8 cellular contexts compared by ENCODE assay signal in genomic region chr13:50801087-50801931, GRCh38. TPM values are rescaled to one million over a fixed set of nuclear protein-coding genes. Genes with fewer than 3 reads are reported as not detected.
A peak's percentile ranks its signal among the peaks of the same experiment; 100 is the strongest.
DNase-seq lines count a peak whose midpoint lies in the region; ATAC-seq and TF ChIP-seq lines count a peak whose summit lies in the region.

No MANE protein-coding gene starts in this region.

- no peaks in the 10 kb centered on the region for H3K36me3 ChIP-seq in HUES64 (ENCODE audit: insufficient read depth, low read length)
- no peaks in the 10 kb centered on the region for H3K36me3 ChIP-seq in OCI-LY1 (ENCODE audit: insufficient read depth, low read length)

- H3K4me1 ChIP-seq in HUES64 (ENCODE audit: insufficient read depth, low read length) = peaks cover 11% of the 10 kb centered on the region
- H3K4me1 ChIP-seq in OCI-LY1 (ENCODE audit: insufficient read depth, low read length, severe bottlenecking) = peaks cover 42% of the 10 kb centered on the region

- H3K27me3 ChIP-seq in HUES64 (ENCODE audit: insufficient read depth, low read length) (no peaks in the 10 kb centered on the region), OCI-LY1 (ENCODE audit: insufficient read depth, low read length) (no peaks in the 10 kb centered on the region)

- H3F3A ChIP-seq in OCI-LY1 (ENCODE audit: insufficient read depth, low read length) = no peaks in the 10 kb centered on the region

- peak; percentile 95 for TF ChIP-seq CTCF in OCI-LY1 (IDR thresholded peaks at IDR 0.05; ENCODE audit: low read length)
- TF ChIP-seq CTCF in nephron progenitor cell (IDR thresholded peaks at IDR 0.05) = peak; percentile 71

- 19% methylated on average over 11 of the region's 13 CpGs for WGBS in HUES64

- H3K9me2 ChIP-seq in OCI-LY1 (ENCODE audit: low read depth, low read length) = no peaks in the 10 kb centered on the region

- H3K36me3 Mint-ChIP-seq in nephron progenitor cell (ENCODE audit: low read depth) = peaks cover 19% of the 10 kb centered on the region

- H3K79me2 ChIP-seq in OCI-LY1 (ENCODE audit: insufficient read depth, low read length) = no peaks in the 10 kb centered on the region

- peaks cover 23% of the 10 kb centered on the region for H3K9me3 Mint-ChIP-seq in nephron progenitor cell

- 0 out of 2 replicates have a peak overlapping the region, but pooled peaks have one; percentile 11 for H2AFZ ChIP-seq in OCI-LY1 (ENCODE audit: low read length)

- H3K9me3 ChIP-seq in HUES64 (ENCODE audit: insufficient read depth, low read depth, low read length) = peaks cover 4% of the 10 kb centered on the region; the same call in 1 of the 2 replicates
- peaks cover 3% of the 10 kb centered on the region; the same call in 1 of the 2 replicates for H3K9me3 ChIP-seq in OCI-LY1 (ENCODE audit: low read length)

- H3K9ac ChIP-seq in HUES64 (ENCODE audit: low read depth, low read length) = no peak overlapping the region
- peak overlapping the region; percentile 63 for H3K9ac ChIP-seq in OCI-LY1 (ENCODE audit: low read length)

- H3K27ac Mint-ChIP-seq in nephron progenitor cell = no peak overlapping the region

- H3K27ac ChIP-seq in HUES64 (ENCODE audit: low read depth, low read length) (no peak overlapping the region), OCI-LY1 (ENCODE audit: low read depth, low read length, poor library complexity, severe bottlenecking) (peak overlapping the region; percentile 90)

- peak; percentile 45 for DNase-seq in DMS153 treated with DMSO at 0.1 percent for 48 hours (lab: John Stamatoyannopoulos, UW; ENCODE audit: unreplicated experiment)
- peak; percentile 35 for DNase-seq in activated T-cell treated with anti-CD3 and anti-CD28 coated beads, Interleukin-2, amount 50 U/mL, for 1 hour
- peak; percentile 51 for DNase-seq in fibroblast of gingiva (ENCODE audit: low read depth)
- DNase-seq in nephron progenitor cell = peak; percentile 68
- peak; percentile 74 for DNase-seq in stromal cell of bone marrow (ENCODE audit: low read depth)

- H3K4me3 Mint-ChIP-seq in nephron progenitor cell = no peak overlapping the region

- peaks cover 21% of the 10 kb centered on the region for H3K4me1 Mint-ChIP-seq in nephron progenitor cell

- peak; percentile 93 for ATAC-seq in GM21447 (IDR thresholded peaks at IDR 0.05; ENCODE audit: unreplicated experiment)

- peak overlapping the region; percentile 24; the same call in 1 of the 2 replicates for H3K4me3 ChIP-seq in HUES64 (ENCODE audit: low read length)
- peak overlapping the region; percentile 37 for H3K4me3 ChIP-seq in OCI-LY1 (ENCODE audit: low read depth, low read length, poor library complexity, severe bottlenecking)

- H3K27me3 Mint-ChIP-seq in nephron progenitor cell (ENCODE audit: low read depth, poor library complexity) = no peaks in the 10 kb centered on the region

- peak overlapping the region; percentile 69 for H3K4me2 ChIP-seq in OCI-LY1 (ENCODE audit: low read length)

- no peaks in the 10 kb centered on the region for H4K20me1 ChIP-seq in OCI-LY1 (ENCODE audit: insufficient read depth, low read length)

RNA-seq across cellular contexts. Expression of gene DLEU7, which starts 42.2 kb away (rescaled TPM):
- polyA plus RNA-seq in HUES64 (2013, experiment 1 of 2) = 4.5 TPM
- 4.2 TPM for polyA plus RNA-seq in HUES64 (2013, experiment 2 of 2)
